In the genomic region with DNA sequence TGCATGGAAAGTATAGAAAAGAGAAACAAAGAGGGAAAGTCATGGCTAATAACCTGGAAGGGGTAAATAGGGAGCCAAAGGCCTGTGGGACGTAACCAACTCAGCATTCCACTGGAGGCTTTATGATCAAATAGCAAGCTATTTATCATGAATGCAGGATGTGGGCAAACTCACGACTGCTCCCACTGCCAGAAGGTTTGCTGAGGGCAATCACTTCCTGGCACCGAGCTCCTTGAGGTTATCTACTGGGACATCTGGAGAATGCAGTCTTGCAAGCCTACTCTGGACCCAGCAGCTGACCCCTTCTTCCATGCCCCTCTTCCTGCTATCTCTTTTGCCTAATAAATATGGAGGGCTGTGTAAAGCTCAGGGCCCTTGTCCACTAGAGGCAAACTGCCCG, we compare ENCODE assay signal across 8 cellular contexts. TPM values are rescaled to one million over a fixed set of nuclear protein-coding genes. Genes with fewer than 3 reads are reported as not detected.
"Had no signal": no experiment of that assay in that cellular context is flagged by ENCODE, and none has a peak within 500 bp of the region (broad histone marks: within the 10 kb centered on the region; RNA-seq: fewer than 3 reads in every experiment).

No MANE protein-coding gene starts in this region.

RNA-seq across cellular contexts. Expression of gene CCRL2, which starts 19.4 kb away (rescaled TPM):
- total RNA-seq: chondrocyte, foreskin keratinocyte, renal cortical epithelial cell had no signal
- polyA plus RNA-seq: foreskin keratinocyte had no signal

RNA-seq across cellular contexts. Expression of gene LTF, which starts 38.2 kb away (rescaled TPM):
- total RNA-seq: activated CD4-positive, alpha-beta memory T cell treated with anti-CD3 and anti-CD28 coated beads, Interleukin-2, amount 10 ng/mL, durations not matched to agents 7 days and 5 days; activated CD8-positive, alpha-beta memory T cell treated with anti-CD3 and anti-CD28 coated beads, Interleukin-2, amount 10 ng/mL, durations not matched to agents 7 days and 5 days; chondrocyte; fibroblast of lung; foreskin keratinocyte had no signal
- polyA plus RNA-seq: fibroblast of lung, foreskin keratinocyte had no signal

RNA-seq across cellular contexts. Expression of gene CCR5, which starts 55.7 kb away (rescaled TPM):
- total RNA-seq: chondrocyte, dermis blood vessel endothelial cell, foreskin keratinocyte, lung microvascular endothelial cell, renal cortical epithelial cell had no signal
- polyA plus RNA-seq: foreskin keratinocyte had no signal
